16 cellular contexts compared by ENCODE assay signal in the genomic region with DNA sequence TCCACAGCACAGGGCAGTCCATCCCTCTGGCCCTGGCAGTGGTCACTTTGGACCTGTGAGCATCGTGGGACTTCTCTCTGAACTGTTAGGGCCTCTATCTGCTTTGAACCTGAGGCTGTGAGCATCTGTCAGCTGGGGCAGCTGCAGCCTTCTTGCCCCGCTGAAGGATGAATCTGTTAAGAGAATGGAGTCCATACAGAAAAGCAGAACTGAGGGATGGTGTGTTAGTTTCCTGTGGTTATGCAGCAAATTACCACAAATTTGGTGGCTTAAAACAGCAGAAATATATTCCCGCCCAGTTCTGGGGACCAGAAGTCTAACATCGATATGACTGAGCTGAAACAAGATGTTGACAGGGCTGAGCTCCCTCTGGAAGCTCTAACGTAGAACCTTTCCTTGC. TPM values are rescaled to one million over a fixed set of nuclear protein-coding genes. Genes with fewer than 3 reads are reported as not detected.
A peak's percentile ranks its signal among the peaks of the same experiment; 100 is the strongest.
DNase-seq lines count a peak whose midpoint lies in the region; ATAC-seq and TF ChIP-seq lines count a peak whose summit lies in the region.
"Had no signal": no experiment of that assay in that cellular context is flagged by ENCODE, and none has a peak within 500 bp of the region (broad histone marks: within the 10 kb centered on the region; RNA-seq: fewer than 3 reads in every experiment).

No MANE protein-coding gene starts in this region.

- CTCF ChIA-PET in RWPE1 (lab: Yijun Ruan, JAX) = no interaction called here

- no peaks in the 10 kb centered on the region for H3K27me3 Mint-ChIP-seq in IgD-negative memory B cell
- no peaks in the 10 kb centered on the region for H3K27me3 Mint-ChIP-seq in dendritic cell treated with granulocyte-macrophage colony-stimulating factor and Interleukin-4, amounts not matched to agents 40 ng/mL and 50 ng/mL, for 4 days

- intact Hi-C loops in dendritic cell treated with granulocyte-macrophage colony-stimulating factor and Interleukin-4, amounts not matched to agents 40 ng/mL and 50 ng/mL, for 4 days (cut with micrococcal nuclease) = no loop called here

- peak overlapping the region in 1 of 3 donors; percentile 89 for H3K27ac Mint-ChIP-seq in IgD-negative memory B cell
- H3K27ac Mint-ChIP-seq in dendritic cell treated with granulocyte-macrophage colony-stimulating factor and Interleukin-4, amounts not matched to agents 40 ng/mL and 50 ng/mL, for 4 days = peak overlapping the region; percentile 39

- H3K9me3 Mint-ChIP-seq in IgD-negative memory B cell = no peaks in the 10 kb centered on the region
- H3K9me3 Mint-ChIP-seq in dendritic cell treated with granulocyte-macrophage colony-stimulating factor and Interleukin-4, amounts not matched to agents 40 ng/mL and 50 ng/mL, for 4 days = no peaks in the 10 kb centered on the region

- peak overlapping the region; percentile 97 for H3K27ac ChIP-seq in RWPE1
- H3K27ac ChIP-seq: sigmoid colon had no signal

- no peak for TF ChIP-seq CTCF in RWPE1 (conservative IDR thresholded peaks at IDR 0.05; ENCODE audit: low read depth)

- no peak for ATAC-seq in HG03439 (IDR thresholded peaks at IDR 0.05; ENCODE audit: unreplicated experiment)
- ATAC-seq: Panc1 had no signal

- DNase-seq in AML-193 (lab: John Stamatoyannopoulos, UW) (peak; percentile 82 to 90), RWPE1 (ENCODE audit: low spot score) (no peak), medulla oblongata (ENCODE audit: extremely low spot score) (no peak), Ammon's horn (ENCODE audit: low spot score) (no peak), iPS-NIHi11 (ENCODE audit: low spot score) (no peak)
- DNase-seq: activated CD4-positive, CD25-positive, alpha-beta regulatory T cell; activated effector memory CD4-positive, alpha-beta T cell treated with anti-CD3 and anti-CD28 coated beads, Interleukin-2, amount 50 U/mL, for 16 hours; anterior cingulate cortex; cerebellar nuclear complex; NCI-H1092 treated with DMSO at 0.1 percent for 48 hours; NCI-H526 treated with DMSO at 0.1 percent for 48 hours; sigmoid colon had no signal

- POLR2A ChIA-PET in RWPE1 (lab: Yijun Ruan, JAX; ENCODE audit: low non-redundant PET) = no interaction called here

- H3K4me3 Mint-ChIP-seq in IgD-negative memory B cell = peak overlapping the region; percentile 30 to 87 (median 75)
- no peak overlapping the region for H3K4me3 Mint-ChIP-seq in dendritic cell treated with granulocyte-macrophage colony-stimulating factor and Interleukin-4, amounts not matched to agents 40 ng/mL and 50 ng/mL, for 4 days

- H3K4me1 Mint-ChIP-seq in IgD-negative memory B cell = peaks cover 0 to 14% (median 9%) of the 10 kb centered on the region in 3 donors
- peaks cover 20% of the 10 kb centered on the region for H3K4me1 Mint-ChIP-seq in dendritic cell treated with granulocyte-macrophage colony-stimulating factor and Interleukin-4, amounts not matched to agents 40 ng/mL and 50 ng/mL, for 4 days (ENCODE audit: low read depth)

- H3K36me3 Mint-ChIP-seq in IgD-negative memory B cell = no peaks in the 10 kb centered on the region
- H3K36me3 Mint-ChIP-seq in dendritic cell treated with granulocyte-macrophage colony-stimulating factor and Interleukin-4, amounts not matched to agents 40 ng/mL and 50 ng/mL, for 4 days (ENCODE audit: low read depth) = peaks cover 9% of the 10 kb centered on the region

RNA-seq across cellular contexts. Expression of gene ZNF497, which starts 1.6 kb away (rescaled TPM):
- polyA plus RNA-seq in IgD-negative memory B cell = 2.1 TPM

RNA-seq across cellular contexts. Expression of gene A1BG, which starts 10.8 kb away (rescaled TPM):
- polyA plus RNA-seq in IgD-negative memory B cell = 70.2 TPM

RNA-seq across cellular contexts. Expression of gene ZNF837, which starts 16.7 kb away (rescaled TPM):
- polyA plus RNA-seq in IgD-negative memory B cell = 8.0 TPM

RNA-seq across cellular contexts. Expression of gene RPS5, which starts 22.9 kb away (rescaled TPM):
- polyA plus RNA-seq in IgD-negative memory B cell = 1,545 TPM

RNA-seq across cellular contexts. Expression of gene RNF225, which starts 31.3 kb away (rescaled TPM):
- polyA plus RNA-seq in IgD-negative memory B cell = not detected

Comparison
In these comparisons a context has a peak if more than half of its experiments do, and no peak if none do; other contexts are left out.
1. DNase-seq: peak in AML-193 (2 of 2); none in RWPE1 (single experiment), medulla oblongata (single experiment), Ammon's horn (single experiment) and iPS-NIHi11 (single experiment).